8 cellular contexts compared by ENCODE assay signal in genomic region chr20:63737940-63738686, GRCh38. TPM values are rescaled to one million over a fixed set of nuclear protein-coding genes. Genes with fewer than 3 reads are reported as not detected.
DNase-seq lines count a peak whose midpoint lies in the region; ATAC-seq and TF ChIP-seq lines count a peak whose summit lies in the region.

No MANE protein-coding gene starts in this region.

- H3K27me3 ChIP-seq in iPS DF 6.9 (ENCODE audit: control insufficient read depth, insufficient read depth, low read length) (no peaks in the 10 kb centered on the region), stomach (peaks cover 0 to 6% (median 0%) of the 10 kb centered on the region in 3 donors)

- intact Hi-C loops in activated CD4-positive, alpha-beta T cell treated with anti-CD3 and anti-CD28 coated beads, Interleukin-2, amount 10 ng/mL, durations not matched to agents 24 days and 14 days (cut with micrococcal nuclease): loop anchor here (1.0 to 10.0 kb wide), 2 partner anchors 13 to 237 kb away; partner anchors contain the start of gene SAMD10
- intact Hi-C loops in activated B cell treated with CpG ODN at 0.5 μM for 24 hours (cut with micrococcal nuclease): loop anchor here (1.0 to 10.0 kb wide), 7 partner anchors 31 to 201 kb away; partner anchors contain the start of genes ARFRP1, FNDC11, GMEB2 and PTK6
- intact Hi-C loops in stomach (cut with DNase I; ENCODE audit: low total_unique reads): no loop called here

- peak; percentile 14 for ATAC-seq in activated B cell treated with CpG ODN at 0.5 μM for 24 hours (ENCODE audit: low read depth)
- ATAC-seq in HG03378 (IDR thresholded peaks at IDR 0.05; ENCODE audit: unreplicated experiment): no peak

- no peak for TF ChIP-seq EP300 in stomach (IDR thresholded peaks at IDR 0.05)

- peaks cover 19% of the 10 kb centered on the region for H3K4me1 Mint-ChIP-seq in activated CD4-positive, alpha-beta T cell treated with anti-CD3 and anti-CD28 coated beads, Interleukin-2, amount 10 ng/mL, durations not matched to agents 24 days and 14 days
- H3K4me1 Mint-ChIP-seq in activated B cell treated with CpG ODN at 0.5 μM for 24 hours: peaks cover 30% of the 10 kb centered on the region

- peaks cover 17% of the 10 kb centered on the region for H3K36me3 Mint-ChIP-seq in activated CD4-positive, alpha-beta T cell treated with anti-CD3 and anti-CD28 coated beads, Interleukin-2, amount 10 ng/mL, durations not matched to agents 24 days and 14 days (ENCODE audit: low read depth)
- H3K36me3 Mint-ChIP-seq in activated B cell treated with CpG ODN at 0.5 μM for 24 hours (ENCODE audit: low read depth): peaks cover 23% of the 10 kb centered on the region

- no peaks in the 10 kb centered on the region for H3K9me3 Mint-ChIP-seq in activated CD4-positive, alpha-beta T cell treated with anti-CD3 and anti-CD28 coated beads, Interleukin-2, amount 10 ng/mL, durations not matched to agents 24 days and 14 days
- no peaks in the 10 kb centered on the region for H3K9me3 Mint-ChIP-seq in activated B cell treated with CpG ODN at 0.5 μM for 24 hours

- TF ChIP-seq POLR2A in stomach (IDR thresholded peaks at IDR 0.05): no peak

- H3K4me1 ChIP-seq in iPS DF 6.9 (ENCODE audit: control insufficient read depth, insufficient read depth, low read length) (peaks cover 6% of the 10 kb centered on the region), stomach (peaks cover 43 to 67% (median 59%) of the 10 kb centered on the region in 4 donors)

- no peak overlapping the region for H3K27ac Mint-ChIP-seq in activated CD4-positive, alpha-beta T cell treated with anti-CD3 and anti-CD28 coated beads, Interleukin-2, amount 10 ng/mL, durations not matched to agents 24 days and 14 days
- H3K27ac Mint-ChIP-seq in activated B cell treated with CpG ODN at 0.5 μM for 24 hours: no peak overlapping the region

- H3K27me3 Mint-ChIP-seq in activated CD4-positive, alpha-beta T cell treated with anti-CD3 and anti-CD28 coated beads, Interleukin-2, amount 10 ng/mL, durations not matched to agents 24 days and 14 days: no peaks in the 10 kb centered on the region
- H3K27me3 Mint-ChIP-seq in activated B cell treated with CpG ODN at 0.5 μM for 24 hours: no peaks in the 10 kb centered on the region

- POLR2A ChIA-PET in activated B cell treated with CpG ODN at 0.5 μM for 24 hours (lab: Charles Lee): interaction anchor here (0.8 to 3.0 kb wide), 8 partner anchors 30 to 217 kb away, joined by 3 to 36 read pairs (median 5); partner anchors contain the start of genes ARFRP1, HELZ2, PPDPF and TPD52L2

- H3K9me3 ChIP-seq in iPS DF 6.9 (ENCODE audit: control insufficient read depth, insufficient read depth, low read length): no peaks in the 10 kb centered on the region
- H3K9me3 ChIP-seq in stomach: no peaks in the 10 kb centered on the region

- H3K4me3 Mint-ChIP-seq in activated CD4-positive, alpha-beta T cell treated with anti-CD3 and anti-CD28 coated beads, Interleukin-2, amount 10 ng/mL, durations not matched to agents 24 days and 14 days: peak overlapping the region; percentile 59
- peak overlapping the region; percentile 44 for H3K4me3 Mint-ChIP-seq in activated B cell treated with CpG ODN at 0.5 μM for 24 hours

- TF ChIP-seq CTCF in activated B cell treated with CpG ODN at 0.5 μM for 24 hours (IDR thresholded peaks at IDR 0.05) (no peak), stomach (IDR thresholded peaks at IDR 0.05) (no peak)

- peak overlapping the region; percentile 39; the same call in 1 of the 2 replicates for H3K4me3 ChIP-seq in iPS DF 6.9 (ENCODE audit: low read length)
- peak overlapping the region; percentile 44 to 61 (median 56) for H3K4me3 ChIP-seq in stomach

- CTCF ChIA-PET in activated B cell treated with CpG ODN at 0.5 μM for 24 hours (lab: Charles Lee): interaction anchor here (1.2 kb wide), 1 partner anchor 96 kb away, joined by 3 read pairs; no protein-coding TSS in a partner anchor

- peak; percentile 80 for DNase-seq in activated CD4-positive, alpha-beta T cell treated with anti-CD3 and anti-CD28 coated beads, Interleukin-2, amount 10 ng/mL, durations not matched to agents 24 days and 14 days
- DNase-seq in activated CD4-positive, alpha-beta T cell treated with anti-CD3 and anti-CD28 coated beads for 48 hours: no peak
- DNase-seq in activated B cell treated with CpG ODN at 0.5 μM for 24 hours: peak; percentile 47
- no peak for DNase-seq in iPS DF 6.9 (ENCODE audit: low read depth, low spot score)
- DNase-seq in stomach: no peak
- no peak for DNase-seq in ecto neural progenitor cell (ENCODE audit: low spot score)
- no peak for DNase-seq in Ammon's horn (ENCODE audit: low spot score)

- H3K36me3 ChIP-seq in iPS DF 6.9 (ENCODE audit: control insufficient read depth, insufficient read depth, low read length): peaks cover 10% of the 10 kb centered on the region; the same call in 1 of the 2 replicates
- H3K36me3 ChIP-seq in stomach: peaks cover 29 to 53% (median 49%) of the 10 kb centered on the region in 4 donors

- WGBS in iPS DF 6.9 (ENCODE audit: insufficient coverage, insufficient read length): no CpG with 5 or more reads among the region's 44 CpGs
- 3 to 26% (median 16%) methylated on average over 15 to 44 of the region's 44 CpGs for WGBS in stomach, 5 donors

- H3K27ac ChIP-seq in iPS DF 6.9 (ENCODE audit: low read length): no peak overlapping the region
- peak overlapping the region; percentile 54 to 90 (median 88) for H3K27ac ChIP-seq in stomach

RNA-seq across cellular contexts. Expression of gene SLC2A4RG, which starts 1.5 kb away (rescaled TPM):
- total RNA-seq in activated CD4-positive, alpha-beta T cell treated with anti-CD3 and anti-CD28 coated beads, Interleukin-2, amount 10 ng/mL, durations not matched to agents 24 days and 14 days: 41.0 and 43.6 TPM in 2 replicates
- 20.9 and 28.1 TPM in 2 replicates for total RNA-seq in activated B cell treated with CpG ODN at 0.5 μM for 24 hours
- total RNA-seq in stomach: 10 to 100 TPM in 3 of 5 donors, 1 to 10 TPM in 2; 7.1 to 60.5 (median 25.9) TPM
- 10 to 100 TPM; 40.1 to 76.9 (median 57.4) TPM for polyA plus RNA-seq in stomach

RNA-seq across cellular contexts. Expression of gene LIME1, which starts 1.6 kb away (rescaled TPM):
- total RNA-seq in activated CD4-positive, alpha-beta T cell treated with anti-CD3 and anti-CD28 coated beads, Interleukin-2, amount 10 ng/mL, durations not matched to agents 24 days and 14 days: 10.1 and 12.2 TPM in 2 replicates
- 10.2 and 10.8 TPM in 2 replicates for total RNA-seq in activated B cell treated with CpG ODN at 0.5 μM for 24 hours
- total RNA-seq in stomach: 100 to 1,000 TPM in 1 of 5 donors, 10 to 100 TPM in 2, 1 to 10 TPM in 2; 3.6 to 117 (median 16.8) TPM
- 10 to 100 TPM; 17.1 to 24.3 (median 19.9) TPM for polyA plus RNA-seq in stomach

RNA-seq across cellular contexts. Expression of gene ZGPAT, which starts 30.3 kb away (rescaled TPM):
- 37.3 and 38.1 TPM in 2 replicates for total RNA-seq in activated CD4-positive, alpha-beta T cell treated with anti-CD3 and anti-CD28 coated beads, Interleukin-2, amount 10 ng/mL, durations not matched to agents 24 days and 14 days
- total RNA-seq in activated B cell treated with CpG ODN at 0.5 μM for 24 hours: 40.7 and 44.0 TPM in 2 replicates
- total RNA-seq in stomach: 10 to 100 TPM; 12.3 to 49.6 (median 39.3) TPM
- 10 to 100 TPM; 29.9 to 41.7 (median 37.7) TPM for polyA plus RNA-seq in stomach

RNA-seq across cellular contexts. Expression of gene ARFRP1, which starts 30.3 kb away (rescaled TPM):
- 63.4 and 70.4 TPM in 2 replicates for total RNA-seq in activated CD4-positive, alpha-beta T cell treated with anti-CD3 and anti-CD28 coated beads, Interleukin-2, amount 10 ng/mL, durations not matched to agents 24 days and 14 days
- total RNA-seq in activated B cell treated with CpG ODN at 0.5 μM for 24 hours (63.5 and 66.0 TPM in 2 replicates), stomach (100 to 1,000 TPM in 1 of 5 donors, 10 to 100 TPM in 3, 1 to 10 TPM in 1; 7.6 to 103 (median 35.8) TPM)
- polyA plus RNA-seq in stomach: 10 to 100 TPM; 30.2 to 56.2 (median 35.9) TPM

RNA-seq across cellular contexts. Expression of gene TNFRSF6B, which starts 41.7 kb away (rescaled TPM):
- not detected in 2 replicates for total RNA-seq in activated CD4-positive, alpha-beta T cell treated with anti-CD3 and anti-CD28 coated beads, Interleukin-2, amount 10 ng/mL, durations not matched to agents 24 days and 14 days
- total RNA-seq in activated B cell treated with CpG ODN at 0.5 μM for 24 hours: not detected in 2 replicates
- 10 to 100 TPM in 1 of 5 donors, 1 to 10 TPM in 3, not detected in 1; 1.1 to 16.9 (median 3.2) TPM for total RNA-seq in stomach
- 10 to 100 TPM in 1 of 3 donors, 1 to 10 TPM in 2; 8.5 to 26.2 (median 9.5) TPM for polyA plus RNA-seq in stomach

Comparison
In these comparisons a context has a peak if more than half of its experiments do, and no peak if none do; other contexts are left out.
1. DNase-seq: peak in activated CD4-positive, alpha-beta T cell treated with anti-CD3 and anti-CD28 coated beads, Interleukin-2, amount 10 ng/mL, durations not matched to agents 24 days and 14 days (single experiment) and activated B cell treated with CpG ODN at 0.5 μM for 24 hours (single experiment); none in activated CD4-positive, alpha-beta T cell treated with anti-CD3 and anti-CD28 coated beads for 48 hours (single experiment), iPS DF 6.9 (single experiment), stomach (single experiment), ecto neural progenitor cell (single experiment) and Ammon's horn (single experiment).